8 cellular contexts compared by ENCODE assay signal in genomic region chr6:36028887-36029324, GRCh38. TPM values are rescaled to one million over a fixed set of nuclear protein-coding genes. Genes with fewer than 3 reads are reported as not detected.
DNase-seq lines count a peak whose midpoint lies in the region; ATAC-seq and TF ChIP-seq lines count a peak whose summit lies in the region.

No MANE protein-coding gene starts in this region.

- H3K4me1 Mint-ChIP-seq in activated T-helper 1 cell treated with anti-CD3 and anti-CD28 coated beads, Interleukin-12 subunit alpha, Interleukin-12 subunit beta, Interleukin-2, Interleukin-4 antibody, amounts not matched to agents 30 ng/mL and 10 ng/mL and 1 ng/mL, durations not matched to agents 14 hours and 24 hours and 36 hours (ENCODE audit: low read depth), result peaks cover 52% of the 10 kb centered on the region
- H3K4me1 Mint-ChIP-seq in natural killer cell, result peaks cover 48 to 49% of the 10 kb centered on the region in 2 donors

- H3K27ac Mint-ChIP-seq in activated T-helper 1 cell treated with anti-CD3 and anti-CD28 coated beads, Interleukin-12 subunit alpha, Interleukin-12 subunit beta, Interleukin-2, Interleukin-4 antibody, amounts not matched to agents 30 ng/mL and 10 ng/mL and 1 ng/mL, durations not matched to agents 14 hours and 24 hours and 36 hours, result peak overlapping the region; percentile 85
- peak overlapping the region; percentile 93 to 94 for H3K27ac Mint-ChIP-seq in natural killer cell

- intact Hi-C loops in activated T-helper 1 cell treated with anti-CD3 and anti-CD28 coated beads, Interleukin-12 subunit alpha, Interleukin-12 subunit beta, Interleukin-2, Interleukin-4 antibody, amounts not matched to agents 30 ng/mL and 10 ng/mL and 1 ng/mL, durations not matched to agents 14 hours and 24 hours and 36 hours (cut with micrococcal nuclease), result loop anchor here (5.0 to 10.0 kb wide), 2 partner anchors 393 to 666 kb away; partner anchors contain the start of gene RAB44
- intact Hi-C loops in natural killer cell (cut with micrococcal nuclease), result no loop called here

- H3K9me3 Mint-ChIP-seq in activated T-helper 1 cell treated with anti-CD3 and anti-CD28 coated beads, Interleukin-12 subunit alpha, Interleukin-12 subunit beta, Interleukin-2, Interleukin-4 antibody, amounts not matched to agents 30 ng/mL and 10 ng/mL and 1 ng/mL, durations not matched to agents 14 hours and 24 hours and 36 hours, result no peaks in the 10 kb centered on the region
- no peaks in the 10 kb centered on the region for H3K9me3 Mint-ChIP-seq in natural killer cell

- H3K27me3 Mint-ChIP-seq in activated T-helper 1 cell treated with anti-CD3 and anti-CD28 coated beads, Interleukin-12 subunit alpha, Interleukin-12 subunit beta, Interleukin-2, Interleukin-4 antibody, amounts not matched to agents 30 ng/mL and 10 ng/mL and 1 ng/mL, durations not matched to agents 14 hours and 24 hours and 36 hours (ENCODE audit: insufficient read depth), result peaks cover 19% of the 10 kb centered on the region
- peaks cover 9 to 24% of the 10 kb centered on the region in 2 donors for H3K27me3 Mint-ChIP-seq in natural killer cell (ENCODE audit: low read depth in 2 of 2)

- H3K4me3 Mint-ChIP-seq in activated T-helper 1 cell treated with anti-CD3 and anti-CD28 coated beads, Interleukin-12 subunit alpha, Interleukin-12 subunit beta, Interleukin-2, Interleukin-4 antibody, amounts not matched to agents 30 ng/mL and 10 ng/mL and 1 ng/mL, durations not matched to agents 14 hours and 24 hours and 36 hours, result peak overlapping the region; percentile 92
- peak overlapping the region; percentile 97 for H3K4me3 Mint-ChIP-seq in natural killer cell

- DNase-seq in AML-193 (lab: John Stamatoyannopoulos, UW), result peak; percentile 55 to 79
- DNase-seq in HK-2 (ENCODE audit: unreplicated experiment), result peak; percentile 55
- peak; percentile 90 for DNase-seq in RKO (ENCODE audit: low spot score)
- DNase-seq in activated T-helper 1 cell treated with anti-CD3 and anti-CD28 coated beads, Interleukin-12 subunit alpha, Interleukin-12 subunit beta, Interleukin-2, Interleukin-4 antibody, amounts not matched to agents 30 ng/mL and 10 ng/mL and 1 ng/mL, durations not matched to agents 14 hours and 24 hours and 36 hours (ENCODE audit: low spot score), result peak; percentile 40
- DNase-seq in fibroblast of peridontal ligament (ENCODE audit: extremely low read depth), result peak; percentile 79
- peak; percentile 60 for DNase-seq in natural killer cell
- DNase-seq in stimulated activated CD8-positive, alpha-beta memory T cell treated with anti-CD3 and anti-CD28 coated beads, Interleukin-7, amount 100 ng/mL, for 48 hours (ENCODE audit: extremely low read depth in 1 of 2, low read depth in 1 of 2), result peak; percentile 45 to 76

- TF ChIP-seq CTCF in natural killer cell (IDR thresholded peaks at IDR 0.05), result no peak

- ATAC-seq in natural killer cell, result peak; percentile 39 to 58 (median 49)
- no peak for ATAC-seq in HG02798 (IDR thresholded peaks at IDR 0.05; ENCODE audit: poor library complexity, unreplicated experiment)

- H3K36me3 Mint-ChIP-seq in activated T-helper 1 cell treated with anti-CD3 and anti-CD28 coated beads, Interleukin-12 subunit alpha, Interleukin-12 subunit beta, Interleukin-2, Interleukin-4 antibody, amounts not matched to agents 30 ng/mL and 10 ng/mL and 1 ng/mL, durations not matched to agents 14 hours and 24 hours and 36 hours (ENCODE audit: low read depth), result peaks cover 14% of the 10 kb centered on the region
- no peaks in the 10 kb centered on the region for H3K36me3 Mint-ChIP-seq in natural killer cell

RNA-seq across cellular contexts. Expression of gene MAPK14, which starts 1.3 kb away (rescaled TPM):
- 41.3 and 49.7 TPM in 2 replicates for total RNA-seq in activated T-helper 1 cell treated with anti-CD3 and anti-CD28 coated beads, Interleukin-12 subunit alpha, Interleukin-12 subunit beta, Interleukin-2, Interleukin-4 antibody, amounts not matched to agents 30 ng/mL and 10 ng/mL and 1 ng/mL, durations not matched to agents 14 hours and 24 hours and 36 hours
- total RNA-seq in natural killer cell, result 100 to 1,000 TPM in 1 of 3 donors, 10 to 100 TPM in 2; 68.0 to 106 (median 84.5) TPM

RNA-seq across cellular contexts. Expression of gene SLC26A8, which starts 4.5 kb away (rescaled TPM):
- not detected in 2 replicates for total RNA-seq in activated T-helper 1 cell treated with anti-CD3 and anti-CD28 coated beads, Interleukin-12 subunit alpha, Interleukin-12 subunit beta, Interleukin-2, Interleukin-4 antibody, amounts not matched to agents 30 ng/mL and 10 ng/mL and 1 ng/mL, durations not matched to agents 14 hours and 24 hours and 36 hours
- total RNA-seq in natural killer cell, result under 1 TPM in 1 of 3 donors, not detected in 2; 0.93 TPM

Comparison
In these comparisons a context has a peak if more than half of its experiments do, and no peak if none do; other contexts are left out.
1. DNase-seq: peak in every context shown above with its lines; median percentile 90 in RKO; 79 in fibroblast of peridontal ligament; 67 in AML-193; 60 in stimulated activated CD8-positive, alpha-beta memory T cell treated with anti-CD3 and anti-CD28 coated beads, Interleukin-7, amount 100 ng/mL, for 48 hours; 60 in natural killer cell; 55 in HK-2; 40 in activated T-helper 1 cell treated with anti-CD3 and anti-CD28 coated beads, Interleukin-12 subunit alpha, Interleukin-12 subunit beta, Interleukin-2, Interleukin-4 antibody, amounts not matched to agents 30 ng/mL and 10 ng/mL and 1 ng/mL, durations not matched to agents 14 hours and 24 hours and 36 hours.